8 cellular contexts compared by ENCODE assay signal in the genomic region with DNA sequence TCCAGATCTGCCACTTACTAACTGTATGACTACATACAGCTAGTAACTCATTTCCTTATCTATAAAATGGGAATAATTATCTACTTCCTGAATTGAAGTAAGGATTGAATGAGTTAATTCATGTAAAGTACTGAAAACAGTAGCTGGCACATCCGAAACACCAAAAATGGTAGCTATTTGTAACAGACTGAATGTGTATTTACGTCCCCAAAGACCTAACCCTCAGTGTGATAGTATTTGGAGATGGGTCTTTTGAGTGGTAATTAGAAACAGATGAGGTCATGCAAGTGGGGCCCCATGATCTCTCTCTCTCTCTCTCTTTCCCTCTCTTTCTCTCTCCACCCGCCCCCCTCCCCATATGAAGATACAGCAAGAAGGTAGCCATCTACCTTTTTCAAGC.
"Had no signal": no experiment of that assay in that cellular context is flagged by ENCODE, and none has a peak within 500 bp of the region (broad histone marks: within the 10 kb centered on the region; RNA-seq: fewer than 3 reads in every experiment).

No MANE protein-coding gene starts in this region.

- H3K9ac ChIP-seq: KMS-11 had no signal

- ATAC-seq: HCT116 had no signal

- H3K4me2 ChIP-seq: KMS-11 had no signal

- H3K36me3 ChIP-seq: HAP-1 had no signal

- H3K4me3 ChIP-seq: HAP-1 had no signal

- H3K9me3 ChIP-seq: HAP-1 had no signal

- H3K27ac ChIP-seq: KMS-11 had no signal

- DNase-seq: GOT3, H7, IMR-90, Karpas-422, KBM-7 had no signal
